In the genomic region with DNA sequence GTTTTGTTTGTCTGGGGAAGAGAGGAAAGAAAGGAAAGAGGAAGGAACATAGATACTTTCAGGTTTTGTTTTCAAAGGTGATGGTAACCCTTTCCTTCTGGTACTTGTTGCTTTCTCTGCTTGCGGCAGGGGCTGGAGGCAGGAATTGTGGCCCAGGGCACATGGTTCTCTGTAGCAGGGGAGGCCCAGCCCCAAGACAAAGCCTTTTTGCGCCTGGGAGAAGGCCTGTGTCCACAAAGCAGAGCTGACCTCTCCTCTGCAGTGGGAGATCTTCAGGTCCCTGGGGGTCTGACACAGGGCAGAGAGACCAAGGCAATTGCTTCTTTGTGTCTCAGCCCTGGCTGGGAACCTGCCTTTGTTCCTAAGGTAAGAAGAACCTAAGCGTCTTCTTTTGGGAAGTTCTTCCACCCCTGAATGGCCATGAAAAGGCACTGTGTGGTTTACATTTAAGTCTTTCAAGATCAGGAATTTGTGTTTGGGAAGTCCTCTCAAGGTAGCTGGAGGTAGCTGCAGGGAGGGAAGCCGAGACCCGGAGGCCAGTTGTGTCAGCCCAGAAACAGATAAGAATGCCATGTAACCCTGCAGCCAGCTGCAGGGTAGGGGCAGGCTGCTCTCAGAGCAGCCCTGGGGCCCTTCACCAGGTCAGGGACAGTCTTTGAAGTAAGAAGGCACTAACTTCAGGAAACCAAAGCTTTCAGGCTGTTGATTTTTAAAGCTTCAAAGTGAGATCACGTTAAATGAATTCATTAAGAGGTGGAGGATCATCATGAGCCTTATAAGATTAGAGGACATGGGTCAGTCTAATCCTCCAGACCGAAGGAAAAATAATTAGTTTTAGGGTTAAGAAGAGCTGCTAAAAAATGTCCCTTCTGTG, we compare ENCODE assay signal across 8 cellular contexts.
DNase-seq lines count a peak whose midpoint lies in the region; ATAC-seq and TF ChIP-seq lines count a peak whose summit lies in the region.

No MANE protein-coding gene starts in this region.

- H3K4me1 ChIP-seq in cardiac muscle cell (ENCODE audit: low read depth) (peaks cover 40% of the 10 kb centered on the region), body of pancreas (peaks cover 44% of the 10 kb centered on the region), upper lobe of left lung (peaks cover 62 to 76% (median 69%) of the 10 kb centered on the region in 4 donors)

- H3K27ac Mint-ChIP-seq in mesothelial cell of epicardium = peak overlapping the region; percentile 91

- 76 to 92% methylated on average over 6 to 7 of the region's 7 CpGs for WGBS in body of pancreas, 2 donors
- WGBS in upper lobe of left lung, 2 donors = 81 to 84% methylated on average over 7 of the region's 7 CpGs

- no peak for ATAC-seq in Right ventricle myocardium inferior
- ATAC-seq in body of pancreas = no peak
- no peak for ATAC-seq in upper lobe of left lung (ENCODE audit: low FRiP score in 2 of 2)
- ATAC-seq in GM21447 (IDR thresholded peaks at IDR 0.05; ENCODE audit: unreplicated experiment) = no peak

- no peaks in the 10 kb centered on the region for H3K9me3 ChIP-seq in cardiac muscle cell (ENCODE audit: low read depth)
- no peaks in the 10 kb centered on the region for H3K9me3 ChIP-seq in body of pancreas
- no peaks in the 10 kb centered on the region for H3K9me3 ChIP-seq in upper lobe of left lung

- TF ChIP-seq CTCF in cardiac muscle cell (IDR thresholded peaks at IDR 0.05; ENCODE audit: low read depth, low read length) = no peak
- TF ChIP-seq CTCF in body of pancreas (IDR thresholded peaks at IDR 0.05) = no peak
- no peak for TF ChIP-seq CTCF in mesothelial cell of epicardium (IDR thresholded peaks at IDR 0.05; ENCODE audit: unreplicated experiment)
- TF ChIP-seq CTCF in upper lobe of left lung (IDR thresholded peaks at IDR 0.05) = no peak

- intact Hi-C loops in Right ventricle myocardium inferior (cut with DNase I) = no loop called here
- intact Hi-C loops in body of pancreas (cut with DNase I) = no loop called here

- no peak overlapping the region for H3K4me3 ChIP-seq in cardiac muscle cell
- no peak overlapping the region for H3K4me3 ChIP-seq in body of pancreas
- H3K4me3 ChIP-seq in upper lobe of left lung = no peak overlapping the region

- H3K9me3 Mint-ChIP-seq in mesothelial cell of epicardium = no peaks in the 10 kb centered on the region

- peak in 1 of 2 donors; percentile 44 for DNase-seq in cardiac muscle cell (ENCODE audit: low read depth in 1 of 2, low spot score in 1 of 2)
- no peak for DNase-seq in Right ventricle myocardium inferior (ENCODE audit: missing footprints)
- no peak for DNase-seq in body of pancreas
- DNase-seq in mesothelial cell of epicardium (ENCODE audit: low spot score in 2 of 2, unreplicated experiment in 2 of 2) = no peak
- DNase-seq in upper lobe of left lung = no peak
- no peak for DNase-seq in NCI-H526 treated with DMSO at 0.1 percent for 48 hours (lab: John Stamatoyannopoulos, UW)
- DNase-seq in NCI-H2196 (lab: John Stamatoyannopoulos, UW; ENCODE audit: unreplicated experiment) = no peak

- no peaks in the 10 kb centered on the region for H3K27me3 Mint-ChIP-seq in mesothelial cell of epicardium (ENCODE audit: low read depth)

- H3K4me3 Mint-ChIP-seq in mesothelial cell of epicardium = no peak overlapping the region

- no peak for TF ChIP-seq POLR2A in body of pancreas (IDR thresholded peaks at IDR 0.05)
- no peak for TF ChIP-seq POLR2A in upper lobe of left lung (IDR thresholded peaks at IDR 0.05)

- no peak for TF ChIP-seq EP300 in upper lobe of left lung (IDR thresholded peaks at IDR 0.05)

- H3K27me3 ChIP-seq in cardiac muscle cell (no peaks in the 10 kb centered on the region), body of pancreas (no peaks in the 10 kb centered on the region), upper lobe of left lung (no peaks in the 10 kb centered on the region)

- peak overlapping the region; percentile 93 for H3K27ac ChIP-seq in cardiac muscle cell
- peak overlapping the region; percentile 73 to 92 (median 86) for H3K27ac ChIP-seq in body of pancreas
- H3K27ac ChIP-seq in upper lobe of left lung = peak overlapping the region; percentile 86 to 92 (median 90)

- H3K36me3 ChIP-seq in cardiac muscle cell (no peaks in the 10 kb centered on the region), body of pancreas (replicated peaks in 1 of 2; ENCODE audit: insufficient read depth in 1 of 2, low read depth in 2 of 2) (no peaks in the 10 kb centered on the region), upper lobe of left lung (peaks cover 3 to 17% (median 10%) of the 10 kb centered on the region in 4 donors)

- H3K4me1 Mint-ChIP-seq in mesothelial cell of epicardium = peaks cover 45% of the 10 kb centered on the region

- H3K36me3 Mint-ChIP-seq in mesothelial cell of epicardium = no peaks in the 10 kb centered on the region
